16 cellular contexts compared by ENCODE assay signal in the genomic region with DNA sequence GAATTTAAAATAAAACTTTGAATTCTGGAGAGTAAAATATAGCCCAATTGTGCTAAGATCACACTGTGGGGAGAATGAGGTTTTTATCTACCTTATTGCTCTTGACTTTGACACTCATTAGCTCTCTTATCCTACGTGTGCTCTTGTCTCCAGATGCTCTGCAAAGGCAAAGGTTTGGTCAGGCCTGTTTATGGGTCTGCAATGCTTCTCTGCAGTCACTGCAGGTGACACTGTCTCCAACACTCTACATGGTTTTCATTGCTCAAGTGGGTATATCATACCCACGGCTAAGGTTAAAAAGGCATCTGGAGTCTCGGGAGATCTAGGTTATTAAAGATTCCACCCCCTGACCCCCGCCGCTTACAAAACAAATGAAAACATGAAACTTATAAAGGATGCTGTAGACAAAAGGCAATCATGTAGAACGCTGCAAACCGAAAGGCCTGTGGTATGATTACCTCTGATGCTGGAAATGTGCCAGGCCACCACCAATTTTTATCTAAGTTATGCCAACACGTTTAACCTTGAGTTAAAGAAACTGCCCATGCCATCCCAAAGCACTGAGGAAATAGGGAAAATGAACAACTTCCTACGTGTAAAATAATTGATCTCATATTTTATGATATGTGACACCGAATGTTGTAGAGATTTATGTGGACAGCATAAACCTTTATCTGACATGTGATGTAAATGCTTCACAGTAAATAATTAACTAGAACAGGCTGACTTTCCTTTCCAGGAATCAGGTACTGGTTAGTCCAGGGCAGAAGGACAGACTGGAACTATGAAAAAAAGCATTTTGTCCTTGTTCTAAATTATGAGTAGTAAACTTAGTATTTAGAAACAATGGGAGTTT.
DNase-seq lines count a peak whose midpoint lies in the region; ATAC-seq and FAIRE-seq lines count a peak whose summit lies in the region.
"Had no signal": no experiment of that assay in that cellular context is flagged by ENCODE, and none has a peak within 500 bp of the region (broad histone marks: within the 10 kb centered on the region; RNA-seq: fewer than 3 reads in every experiment).

No MANE protein-coding gene starts in this region.

- H3K4me3 Mint-ChIP-seq in stimulated activated memory B cell treated with anti-CD40 and anti-IgM and Interleukin-4, amounts not matched to agents 10 μg/mL and 1 μg/mL and 100 μg/mL, for 72 hours: no peak overlapping the region
- H3K4me3 Mint-ChIP-seq: activated naive CD4-positive, alpha-beta T cell treated with anti-CD3 and anti-CD28 coated beads, Interleukin-2, amount 50 U/mL, for 24 hours; naive B cell; stimulated activated naive CD8-positive, alpha-beta T cell treated with anti-CD3 and anti-CD28 coated beads, Interleukin-15, amount 100 ng/mL, for 72 hours had no signal

- no peak overlapping the region for H3K27ac Mint-ChIP-seq in stimulated activated memory B cell treated with anti-CD40 and anti-IgM and Interleukin-4, amounts not matched to agents 10 μg/mL and 1 μg/mL and 100 μg/mL, for 72 hours
- H3K27ac Mint-ChIP-seq: activated naive CD4-positive, alpha-beta T cell treated with anti-CD3 and anti-CD28 coated beads, Interleukin-2, amount 50 U/mL, for 24 hours; stimulated activated naive CD8-positive, alpha-beta T cell treated with anti-CD3 and anti-CD28 coated beads, Interleukin-15, amount 100 ng/mL, for 72 hours had no signal

- H3K9me3 Mint-ChIP-seq in stimulated activated memory B cell treated with anti-CD40 and anti-IgM and Interleukin-4, amounts not matched to agents 10 μg/mL and 1 μg/mL and 100 μg/mL, for 72 hours: no peaks in the 10 kb centered on the region
- H3K9me3 Mint-ChIP-seq: activated naive CD4-positive, alpha-beta T cell treated with anti-CD3 and anti-CD28 coated beads, Interleukin-2, amount 50 U/mL, for 24 hours; naive B cell; stimulated activated naive CD8-positive, alpha-beta T cell treated with anti-CD3 and anti-CD28 coated beads, Interleukin-15, amount 100 ng/mL, for 72 hours had no signal

- ATAC-seq in stimulated activated memory B cell treated with anti-CD40 and anti-IgM and Interleukin-4, amounts not matched to agents 10 μg/mL and 1 μg/mL and 100 μg/mL, for 72 hours: no peak
- no peak for ATAC-seq in HG03196 (IDR thresholded peaks at IDR 0.05; ENCODE audit: unreplicated experiment)
- ATAC-seq: stimulated activated naive CD8-positive, alpha-beta T cell treated with anti-CD3 and anti-CD28 coated beads, Interleukin-15, amount 100 ng/mL, for 72 hours had no signal

- no peaks in the 10 kb centered on the region for H3K9me3 ChIP-seq in mucosa of rectum (ENCODE audit: control insufficient read depth in 2 of 2, low read length in 2 of 2)
- H3K9me3 ChIP-seq: breast epithelium, SJCRH30 had no signal

- H3K4me1 ChIP-seq in mucosa of rectum (ENCODE audit: control insufficient read depth in 2 of 2, insufficient read depth in 2 of 2, low read length in 2 of 2): peaks cover 3 to 6% of the 10 kb centered on the region in 2 donors
- H3K4me1 ChIP-seq: breast epithelium, SJCRH30 had no signal

- peak; percentile 69 for DNase-seq in DMS53 treated with DMSO at 0.1 percent for 48 hours (lab: John Stamatoyannopoulos, UW; ENCODE audit: unreplicated experiment)
- peak; percentile 55 for DNase-seq in NCI-H2107 treated with DMSO at 0.1 percent for 48 hours (lab: John Stamatoyannopoulos, UW; ENCODE audit: unreplicated experiment)
- no peak for DNase-seq in NCI-H187 treated with DMSO at 0.1 percent for 48 hours (lab: John Stamatoyannopoulos, UW)
- DNase-seq in SHP77 treated with DMSO at 0.1 percent for 48 hours (lab: John Stamatoyannopoulos, UW): no peak
- DNase-seq: activated CD4-positive, alpha-beta T cell treated with anti-CD3 and anti-CD28 coated beads for 4 hours; naive B cell; NCI-H1694; posterior cingulate gyrus; SJCRH30; stimulated activated naive CD8-positive, alpha-beta T cell treated with anti-CD3 and anti-CD28 coated beads, Interleukin-15, amount 100 ng/mL, for 72 hours had no signal

- no peaks in the 10 kb centered on the region for H3K36me3 ChIP-seq in mucosa of rectum (ENCODE audit: control insufficient read depth in 2 of 2, insufficient read depth in 2 of 2, low read length in 2 of 2)
- H3K36me3 ChIP-seq: breast epithelium, SJCRH30 had no signal

- H3K27ac ChIP-seq in mucosa of rectum (ENCODE audit: low read depth in 2 of 2, low read length in 2 of 2): peak overlapping the region; percentile 64 to 65
- H3K27ac ChIP-seq: breast epithelium, SJCRH30 had no signal

- H3K27me3 ChIP-seq in mucosa of rectum (ENCODE audit: control insufficient read depth in 2 of 2, insufficient read depth in 2 of 2, low read length in 2 of 2): no peaks in the 10 kb centered on the region
- H3K27me3 ChIP-seq: breast epithelium, SJCRH30 had no signal

- H3K36me3 Mint-ChIP-seq in stimulated activated memory B cell treated with anti-CD40 and anti-IgM and Interleukin-4, amounts not matched to agents 10 μg/mL and 1 μg/mL and 100 μg/mL, for 72 hours: no peaks in the 10 kb centered on the region
- H3K36me3 Mint-ChIP-seq: activated naive CD4-positive, alpha-beta T cell treated with anti-CD3 and anti-CD28 coated beads, Interleukin-2, amount 50 U/mL, for 24 hours; naive B cell had no signal

- peak; percentile 60 for FAIRE-seq in colon (lab: Jason Lieb, UNC)

- H3K4me3 ChIP-seq in mucosa of rectum (ENCODE audit: low read length in 2 of 2): peak overlapping the region; percentile 34 to 37
- H3K4me3 ChIP-seq: breast epithelium, SJCRH30 had no signal

- H3K4me1 Mint-ChIP-seq in stimulated activated memory B cell treated with anti-CD40 and anti-IgM and Interleukin-4, amounts not matched to agents 10 μg/mL and 1 μg/mL and 100 μg/mL, for 72 hours: no peaks in the 10 kb centered on the region
- H3K4me1 Mint-ChIP-seq: activated naive CD4-positive, alpha-beta T cell treated with anti-CD3 and anti-CD28 coated beads, Interleukin-2, amount 50 U/mL, for 24 hours; naive B cell; stimulated activated naive CD8-positive, alpha-beta T cell treated with anti-CD3 and anti-CD28 coated beads, Interleukin-15, amount 100 ng/mL, for 72 hours had no signal

- H3K9ac ChIP-seq in mucosa of rectum (ENCODE audit: low read depth in 1 of 2, low read length in 2 of 2): no peak overlapping the region

- no peaks in the 10 kb centered on the region for H3K27me3 Mint-ChIP-seq in stimulated activated memory B cell treated with anti-CD40 and anti-IgM and Interleukin-4, amounts not matched to agents 10 μg/mL and 1 μg/mL and 100 μg/mL, for 72 hours
- H3K27me3 Mint-ChIP-seq: naive B cell; stimulated activated naive CD8-positive, alpha-beta T cell treated with anti-CD3 and anti-CD28 coated beads, Interleukin-15, amount 100 ng/mL, for 72 hours had no signal

Comparison
In these comparisons a context has a peak if more than half of its experiments do, and no peak if none do; other contexts are left out.
1. DNase-seq: peak in DMS53 treated with DMSO at 0.1 percent for 48 hours (single experiment) and NCI-H2107 treated with DMSO at 0.1 percent for 48 hours (single experiment); none in NCI-H187 treated with DMSO at 0.1 percent for 48 hours (single experiment) and SHP77 treated with DMSO at 0.1 percent for 48 hours (single experiment).